ENCODE assay signal across 1 cellular context in genomic region chr9:4620046-4620765, GRCh38.
TF ChIP-seq lines count a peak whose summit lies in the region.

No MANE protein-coding gene starts in this region.

TF ChIP-seq in GM23338, 12 proteins besides CTCF, POLR2A, EP300 and RAD21 (continued from another document):
- TF ChIP-seq ZNF462 (CRISPR knock-in tag; IDR thresholded peaks at IDR 0.05) (no peak), REST (IDR thresholded peaks at IDR 0.05; ENCODE audit: unreplicated experiment) (no peak), POLR2AphosphoS5 (IDR thresholded peaks at IDR 0.05; ENCODE audit: low read depth) (no peak), EZH2 (IDR thresholded peaks at IDR 0.05; ENCODE audit: low read depth, unreplicated experiment) (no peak), ZNF331 (CRISPR knock-in tag; IDR thresholded peaks at IDR 0.05; ENCODE audit: low read depth) (no peak), CREB1 (CRISPR knock-in tag; IDR thresholded peaks at IDR 0.05; ENCODE audit: low read depth) (no peak), JUNB (IDR thresholded peaks at IDR 0.05; ENCODE audit: unreplicated experiment) (no peak)
